Comparison of ENCODE assay signal across 15 cellular contexts in the genomic region with DNA sequence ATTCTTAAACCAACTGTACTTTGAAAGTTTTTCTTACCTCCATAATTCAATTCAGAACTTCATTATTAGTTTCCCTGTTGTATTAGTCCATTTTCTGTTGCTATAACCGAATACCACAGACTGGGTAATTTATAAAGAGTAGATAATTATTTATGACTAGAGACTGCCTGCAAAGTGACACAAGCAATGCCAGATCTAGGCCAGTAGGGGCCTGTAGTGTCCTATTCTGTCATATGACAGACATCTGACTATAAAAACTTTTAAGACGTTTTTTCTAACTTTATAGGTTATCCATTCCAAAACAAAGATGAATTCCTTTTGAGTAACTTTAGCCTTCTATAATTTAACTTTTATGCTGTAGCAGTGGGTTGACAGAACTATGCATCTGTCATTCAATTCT.
DNase-seq lines count a peak whose midpoint lies in the region; ATAC-seq and TF ChIP-seq lines count a peak whose summit lies in the region.
"Had no signal": no experiment of that assay in that cellular context is flagged by ENCODE, and none has a peak within 500 bp of the region (broad histone marks: within the 10 kb centered on the region; RNA-seq: fewer than 3 reads in every experiment).

No MANE protein-coding gene starts in this region.

- no peaks in the 10 kb centered on the region for H3K27me3 ChIP-seq in AG04450 (ENCODE audit: control insufficient read depth, insufficient read depth, low read length)
- H3K27me3 ChIP-seq in esophagus squamous epithelium = no peaks in the 10 kb centered on the region
- H3K27me3 ChIP-seq: suprapubic skin had no signal

- intact Hi-C loops in OCI-LY7 (cut with micrococcal nuclease; ENCODE audit: unreplicated experiment) = no loop called here
- intact Hi-C loops in esophagus squamous epithelium (cut with DNase I) = no loop called here

- no peaks in the 10 kb centered on the region for H3K79me2 ChIP-seq in OCI-LY7 (ENCODE audit: insufficient read depth, low read depth, low read length)

- no peak overlapping the region for H3K4me2 ChIP-seq in OCI-LY7 (ENCODE audit: low read length)

- H3K4me1 ChIP-seq in OCI-LY7 (ENCODE audit: insufficient read depth, low read length, poor library complexity, severe bottlenecking) (no peaks in the 10 kb centered on the region), esophagus squamous epithelium (no peaks in the 10 kb centered on the region)
- H3K4me1 ChIP-seq: psoas muscle, suprapubic skin had no signal

- BruUV-seq in OCI-LY7 (replicated peaks; lab: Mats Ljungman, UMichigan) = no TSS peak

- H3K36me3 ChIP-seq in OCI-LY7 (ENCODE audit: insufficient read depth, low read length) = no peaks in the 10 kb centered on the region
- no peaks in the 10 kb centered on the region for H3K36me3 ChIP-seq in esophagus squamous epithelium
- H3K36me3 ChIP-seq: suprapubic skin had no signal

- WGBS in esophagus squamous epithelium, 2 donors = 40 to 45% methylated on average over 2 of the region's 2 CpGs

- no peaks in the 10 kb centered on the region for H3K9me2 ChIP-seq in OCI-LY7 (ENCODE audit: insufficient read depth, low read length)

- DNase-seq in AG04450 (ENCODE audit: low read depth, low spot score) (no peak), OCI-LY7 (ENCODE audit: low spot score) (no peak), epithelial cell of esophagus (ENCODE audit: low read depth) (peak; percentile 40), DMS153 (lab: John Stamatoyannopoulos, UW) (no peak), esophagus squamous epithelium (lab: John Stamatoyannopoulos, UW) (no peak)
- DNase-seq: CD8-positive, alpha-beta memory T cell; cerebellar nuclear complex; NCI-H2029 treated with DMSO at 0.1 percent for 48 hours; psoas muscle had no signal

- TF ChIP-seq POLR2A in esophagus squamous epithelium (IDR thresholded peaks at IDR 0.05) = no peak

- TF ChIP-seq CTCF in AG04450 (IDR thresholded peaks at IDR 0.05; ENCODE audit: low read depth, low read length) (peak; percentile 35; the same call in 1 of the 2 replicates), GM12874 (IDR thresholded peaks at IDR 0.05; ENCODE audit: insufficient read depth, low read depth, low read length) (peak; percentile 13; the same call in 1 of the 2 replicates), OCI-LY7 (conservative IDR thresholded peaks at IDR 0.05; ENCODE audit: low read length) (peak; percentile 50), epithelial cell of esophagus (IDR thresholded peaks at IDR 0.05; ENCODE audit: insufficient read depth, low read depth, low read length, missing control alignments) (peak; percentile 68), esophagus squamous epithelium (IDR thresholded peaks at IDR 0.05) (no peak)

- POLR2A ChIA-PET in AG04450 (lab: Yijun Ruan, JAX) = no interaction called here
- POLR2A ChIA-PET in OCI-LY7 (lab: Charles Lee) = no interaction called here

- ATAC-seq in GM21360 (IDR thresholded peaks at IDR 0.05; ENCODE audit: unreplicated experiment) (no peak), GM19455 (IDR thresholded peaks at IDR 0.05; ENCODE audit: unreplicated experiment) (no peak)
- ATAC-seq: activated T-helper 17 cell treated with anti-CD3 and anti-CD28 coated beads, Interleukin-2, amount 50 U/mL, for 72 hours; psoas muscle had no signal

- H2AFZ ChIP-seq in OCI-LY7 (ENCODE audit: low read length) = no peak overlapping the region

- H3K9me3 ChIP-seq in AG04450 (ENCODE audit: control insufficient read depth, insufficient read depth, low read length) (no peaks in the 10 kb centered on the region), OCI-LY7 (ENCODE audit: low read length) (no peaks in the 10 kb centered on the region), esophagus squamous epithelium (no peaks in the 10 kb centered on the region)
- H3K9me3 ChIP-seq: psoas muscle, suprapubic skin had no signal

- H4K20me1 ChIP-seq in OCI-LY7 (ENCODE audit: insufficient read depth, low read length) = no peaks in the 10 kb centered on the region

- H3K27ac ChIP-seq in AG04450 (ENCODE audit: low read depth, low read length) (no peak overlapping the region), OCI-LY7 (ENCODE audit: low read depth, low read length, poor library complexity, severe bottlenecking) (no peak overlapping the region), esophagus squamous epithelium (no peak overlapping the region)
- H3K27ac ChIP-seq: psoas muscle, suprapubic skin had no signal

- H3K4me3 ChIP-seq in AG04450 (ENCODE audit: low read depth, low read length) (no peak overlapping the region), OCI-LY7 (ENCODE audit: low read depth, low read length, poor library complexity, severe bottlenecking) (no peak overlapping the region), epithelial cell of esophagus (ENCODE audit: low read length) (no peak overlapping the region), esophagus squamous epithelium (no peak overlapping the region)
- H3K4me3 ChIP-seq: lung, psoas muscle, suprapubic skin had no signal

- CTCF ChIA-PET in AG04450 (lab: Charles Lee) = interaction anchor here (0.7 kb wide), 1 partner anchor 16 kb away, joined by 3 read pairs; no protein-coding TSS in a partner anchor
- CTCF ChIA-PET in OCI-LY7 (lab: Charles Lee; ENCODE audit: unreplicated experiment) = no interaction called here

Comparison
In these comparisons a context has a peak if more than half of its experiments do, and no peak if none do; other contexts are left out.
1. CTCF ChIP-seq: peak in AG04450 (single experiment), GM12874 (single experiment), OCI-LY7 (single experiment) and epithelial cell of esophagus (single experiment); none in esophagus squamous epithelium (0 of 6).